Comparison of ENCODE assay signal across 17 cellular contexts in the genomic region with DNA sequence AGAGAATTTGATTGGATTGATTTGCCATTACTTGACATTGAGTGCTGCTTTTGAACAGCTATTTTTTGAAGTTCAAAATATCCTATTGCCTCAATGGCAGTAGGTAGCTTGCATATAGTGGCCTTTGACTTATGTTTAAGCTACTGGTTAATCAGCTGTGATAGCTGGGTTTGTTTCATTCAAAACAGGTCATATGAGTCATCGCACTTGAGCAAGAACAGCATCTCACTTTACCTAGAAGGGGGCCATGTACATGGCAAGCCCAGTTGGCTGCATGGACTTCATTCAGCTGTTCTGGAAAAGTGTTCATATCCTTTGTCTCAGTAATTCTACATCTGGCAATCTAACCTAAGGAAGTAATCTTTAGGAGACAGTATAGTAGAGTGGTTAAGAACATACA. TPM values are rescaled to one million over a fixed set of nuclear protein-coding genes. Genes with fewer than 3 reads are reported as not detected.
DNase-seq lines count a peak whose midpoint lies in the region; ATAC-seq, FAIRE-seq and TF ChIP-seq lines count a peak whose summit lies in the region.
"Had no signal": no experiment of that assay in that cellular context is flagged by ENCODE, and none has a peak within 500 bp of the region (broad histone marks: within the 10 kb centered on the region; RNA-seq: fewer than 3 reads in every experiment).

No MANE protein-coding gene starts in this region.

- no peak for TF ChIP-seq CTCF in A549 (IDR thresholded peaks at IDR 0.05)
- no peak for TF ChIP-seq CTCF in RWPE2 (IDR thresholded peaks at IDR 0.05; ENCODE audit: poor library complexity, severe bottlenecking)
- no peak for TF ChIP-seq CTCF in fibroblast of lung (conservative IDR thresholded peaks at IDR 0.05 in 1 of 2, IDR thresholded peaks at IDR 0.05 in 1 of 2; ENCODE audit: low read depth in 1 of 2, low read length in 2 of 2)
- no peak for TF ChIP-seq CTCF in upper lobe of left lung (IDR thresholded peaks at IDR 0.05)

- H4K20me1 ChIP-seq in fibroblast of lung (ENCODE audit: control insufficient read depth, extremely low read depth, insufficient read depth, low read length) = no peaks in the 10 kb centered on the region

- TF ChIP-seq RAD21 in A549 (conservative IDR thresholded peaks at IDR 0.05 in 1 of 2, IDR thresholded peaks at IDR 0.05 in 1 of 2) = no peak

- TF ChIP-seq POLR2A in A549 (IDR thresholded peaks at IDR 0.05; ENCODE audit: low read length) (no peak), upper lobe of left lung (IDR thresholded peaks at IDR 0.05) (no peak)

- H3K27me3 ChIP-seq in RWPE2 (ENCODE audit: insufficient read depth, poor library complexity, severe bottlenecking) (no peaks in the 10 kb centered on the region), fibroblast of lung (ENCODE audit: control insufficient read depth, insufficient read depth, low read length) (no peaks in the 10 kb centered on the region), upper lobe of left lung (no peaks in the 10 kb centered on the region), H7 (ENCODE audit: control insufficient read depth, insufficient read depth, low read length) (no peaks in the 10 kb centered on the region)
- H3K27me3 ChIP-seq: BE2C, neutrophil, sigmoid colon, SJSA1 had no signal

- H3K9ac ChIP-seq in fibroblast of lung (ENCODE audit: insufficient read depth, low read length) = no peak overlapping the region

- POLR2A ChIA-PET in A549 (lab: Yijun Ruan, JAX) = no interaction called here

- no peak for FAIRE-seq in A549 (lab: Jason Lieb, UNC)

- H3K4me2 ChIP-seq in A549 (no peak overlapping the region), fibroblast of lung (ENCODE audit: extremely low read depth, insufficient read depth, low read length) (no peak overlapping the region)

- no peaks in the 10 kb centered on the region for H3K79me2 ChIP-seq in fibroblast of lung (ENCODE audit: control insufficient read depth, insufficient read depth, low read length)

- DNase-seq in A549 (ENCODE audit: low read depth in 1 of 2, low spot score in 1 of 2) (no peak), ELR (ENCODE audit: low read depth) (peak; percentile 50), RWPE2 (ENCODE audit: low spot score) (no peak), fibroblast of lung (ENCODE audit: low read depth in 2 of 2) (peak; percentile 27 to 39), upper lobe of left lung (no peak), H7 (no peak)
- DNase-seq: activated gamma-delta T cell; BE2C; DMS 273 treated with DMSO at 0.1 percent for 48 hours; effector CD4-positive, alpha-beta T cell; NCI-H2227 treated with DMSO at 0.1 percent for 48 hours; sigmoid colon; stimulated activated naive CD4-positive, alpha-beta T cell treated with Interleukin-2 at 50 U/mL for 16 hours had no signal

- 88% methylated on average over 1 of the region's 1 CpG for WGBS in A549 (ENCODE audit: missing lambda C conversion rate)
- 87 to 100% methylated on average over 1 of the region's 1 CpG for WGBS in upper lobe of left lung, 2 donors

- H3K27ac ChIP-seq in A549 (no peak overlapping the region), RWPE2 (ENCODE audit: poor library complexity, severe bottlenecking) (no peak overlapping the region), fibroblast of lung (ENCODE audit: insufficient read depth, low read length) (no peak overlapping the region), upper lobe of left lung (no peak overlapping the region)
- H3K27ac ChIP-seq: neutrophil, sigmoid colon, SJSA1 had no signal

- H3K9me3 ChIP-seq in A549 (no peaks in the 10 kb centered on the region), RWPE2 (ENCODE audit: severe bottlenecking) (no peaks in the 10 kb centered on the region), fibroblast of lung (ENCODE audit: control insufficient read depth, insufficient read depth, low read depth, low read length) (no peaks in the 10 kb centered on the region), upper lobe of left lung (no peaks in the 10 kb centered on the region)
- H3K9me3 ChIP-seq: BE2C, neutrophil, sigmoid colon, SJSA1 had no signal

- no peaks in the 10 kb centered on the region for H3K4me1 ChIP-seq in A549
- no peaks in the 10 kb centered on the region for H3K4me1 ChIP-seq in RWPE2 (ENCODE audit: insufficient read depth, poor library complexity, severe bottlenecking)
- H3K4me1 ChIP-seq in fibroblast of lung (ENCODE audit: control insufficient read depth, extremely low read depth, insufficient read depth, low read length) = no peaks in the 10 kb centered on the region
- no peaks in the 10 kb centered on the region for H3K4me1 ChIP-seq in upper lobe of left lung
- H3K4me1 ChIP-seq: BE2C, sigmoid colon, SJSA1 had no signal

- CTCF ChIA-PET in A549 (lab: Yijun Ruan, JAX) = interaction anchor here (1.3 to 4.4 kb wide), 3 partner anchors 10 to 25 kb away, joined by 3 to 19 read pairs (median 6); no protein-coding TSS in a partner anchor

- no peak overlapping the region for H2AFZ ChIP-seq in fibroblast of lung (ENCODE audit: low read length)

- H3K4me3 ChIP-seq in A549 (no peak overlapping the region), RWPE2 (ENCODE audit: severe bottlenecking) (no peak overlapping the region), fibroblast of lung (replicated peaks in 1 of 4; ENCODE audit: control extremely low read depth in 1 of 4, insufficient read depth in 1 of 4, low read depth in 3 of 4, low read length in 4 of 4) (no peak overlapping the region), upper lobe of left lung (no peak overlapping the region), H7 (ENCODE audit: insufficient read depth, low read depth, low read length) (no peak overlapping the region)
- H3K4me3 ChIP-seq: sigmoid colon, SJSA1 had no signal

- ATAC-seq in A549 (no peak), RWPE2 (ENCODE audit: low read depth) (peak; percentile 63; the same call in 2 of the 3 replicates), HG03469 (IDR thresholded peaks at IDR 0.05; ENCODE audit: unreplicated experiment) (no peak), HG02884 (IDR thresholded peaks at IDR 0.05; ENCODE audit: unreplicated experiment) (no peak), upper lobe of left lung (ENCODE audit: low FRiP score in 2 of 2) (no peak)

- TF ChIP-seq EP300 in A549 (IDR thresholded peaks at IDR 0.05) (no peak), upper lobe of left lung (IDR thresholded peaks at IDR 0.05) (no peak)

- no peaks in the 10 kb centered on the region for H3K36me3 ChIP-seq in RWPE2 (ENCODE audit: low read depth)
- H3K36me3 ChIP-seq in fibroblast of lung (ENCODE audit: control insufficient read depth, insufficient read depth, low read length) = no peaks in the 10 kb centered on the region
- H3K36me3 ChIP-seq in upper lobe of left lung = no peaks in the 10 kb centered on the region
- no peaks in the 10 kb centered on the region for H3K36me3 ChIP-seq in H7 (replicated peaks; ENCODE audit: control insufficient read depth, insufficient read depth, low read length)
- H3K36me3 ChIP-seq: BE2C, neutrophil, sigmoid colon, SJSA1 had no signal

TF ChIP-seq in A549, 52 proteins besides CTCF, POLR2A, EP300 and RAD21:
- TF ChIP-seq FOSL2 (IDR thresholded peaks at IDR 0.05) (no peak), FOSL2 (CRISPR knock-in tag; IDR thresholded peaks at IDR 0.05) (peak; percentile 33; the same call in 1 of the 2 replicates), ZSCAN20 (CRISPR knock-in tag; IDR thresholded peaks at IDR 0.05) (no peak), NFE2L2 (conservative IDR thresholded peaks at IDR 0.05; ENCODE audit: low read length) (no peak)

RNA-seq across cellular contexts. Expression of gene ARID1A, which starts 29.0 kb away (rescaled TPM):
- polyA plus RNA-seq in A549 (2011; rRNA removed) = 17.4 and 23.9 TPM in 2 replicates
- polyA plus RNA-seq in A549 (2012; cell fraction: cytosol; rRNA removed) = 29.6 and 37.4 TPM in 2 replicates
- polyA plus RNA-seq in A549 (2012; cell fraction: nucleus; rRNA removed) = 71.0 and 103 TPM in 2 replicates
- 21.4 to 24.1 TPM (median 22.4 TPM) in 3 replicates for polyA plus RNA-seq in A549 (2017; fragmentation: RNase III; extraction: RNeasy Plus Mini Kit Qiagen cat#74134 plus additional on column Dnase treatment)
- 40.8 and 48.3 TPM in 2 replicates for polyA minus RNA-seq in A549 (2011; rRNA and poly(A)+ RNA removed)
- total RNA-seq in fibroblast of lung = 10.3 and 16.0 TPM in 2 replicates
- 12.9 and 18.0 TPM in 2 replicates for polyA plus RNA-seq in fibroblast of lung
- polyA plus RNA-seq in fibroblast of lung (2012) = 24.5 and 29.0 TPM in 2 replicates
- polyA minus RNA-seq in fibroblast of lung (ENCODE audit: low replicate concordance) = 97.0 and 130 TPM in 2 replicates
- 100 to 1,000 TPM in 1 of 6 donors, 10 to 100 TPM in 5; 61.3 to 102 (median 70.5) TPM for total RNA-seq in upper lobe of left lung
- 45.5 and 59.5 TPM in 2 replicates for total RNA-seq in H7 (2014; rRNA removed; shearing (Covaris generic))

Comparison
In these comparisons a context has a peak if more than half of its experiments do, and no peak if none do; other contexts are left out.
1. DNase-seq: peak in ELR (single experiment) and fibroblast of lung (2 of 2); none in A549 (0 of 2), RWPE2 (single experiment), upper lobe of left lung (0 of 2) and H7 (single experiment).